In the genomic region with DNA sequence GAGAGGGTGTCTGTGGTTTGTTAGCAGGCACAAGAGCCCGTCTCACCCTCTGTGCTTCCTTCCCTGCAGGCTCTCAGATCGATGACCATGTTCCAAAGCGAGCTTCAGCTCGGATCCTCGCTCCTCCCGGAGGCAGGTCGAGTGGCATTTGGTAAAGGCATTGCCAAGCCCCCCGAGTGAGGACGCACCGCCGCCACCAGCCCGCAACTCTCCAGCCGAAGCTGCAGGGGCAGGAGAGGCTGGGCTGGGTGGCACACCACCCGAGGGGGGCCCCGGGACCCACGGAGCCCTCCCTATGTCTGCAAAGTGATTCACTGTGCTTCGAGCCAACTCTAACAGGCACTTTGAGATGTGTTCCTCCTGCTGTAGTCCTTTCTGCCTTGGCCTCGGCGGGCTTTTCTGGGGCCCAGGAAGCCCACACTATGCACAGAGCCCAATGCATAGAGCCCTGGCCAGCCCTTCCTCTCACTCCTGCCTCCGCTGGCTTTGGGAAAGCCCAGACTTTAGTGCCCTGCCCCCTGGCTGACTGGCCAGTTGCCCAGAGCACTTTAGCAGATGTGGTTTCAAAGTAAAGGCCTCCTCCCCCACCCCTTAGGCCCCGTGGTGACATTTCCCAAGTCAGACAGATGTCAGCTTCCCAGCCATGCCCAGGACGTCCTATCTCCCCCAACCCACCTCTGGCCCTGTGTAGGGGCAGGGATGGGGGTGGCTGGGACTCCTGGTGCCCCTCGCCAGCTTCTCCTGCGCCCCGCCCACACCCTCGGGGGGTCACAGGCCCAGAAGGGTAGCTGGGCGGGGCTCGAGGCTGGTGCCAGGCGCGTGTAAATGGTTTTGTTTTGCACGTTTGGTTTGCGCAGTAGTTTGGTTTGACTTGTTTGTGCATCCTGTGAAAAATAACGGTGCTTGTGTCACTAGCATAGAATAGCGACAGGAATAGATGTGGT, we compare ENCODE assay signal across 11 cellular contexts. TPM values are rescaled to one million over a fixed set of nuclear protein-coding genes. Genes with fewer than 3 reads are reported as not detected.
DNase-seq lines count a peak whose midpoint lies in the region; ATAC-seq and TF ChIP-seq lines count a peak whose summit lies in the region.
"Had no signal": no experiment of that assay in that cellular context is flagged by ENCODE, and none has a peak within 500 bp of the region (broad histone marks: within the 10 kb centered on the region; RNA-seq: fewer than 3 reads in every experiment).

No MANE protein-coding gene starts in this region.

- H3K4me3 ChIP-seq in dorsolateral prefrontal cortex: no peak overlapping the region
- H3K4me3 ChIP-seq in neural progenitor cell: no peak overlapping the region
- no peak overlapping the region for H3K4me3 ChIP-seq in A673 (ENCODE audit: low read depth, low read length, poor library complexity, severe bottlenecking)

- TF ChIP-seq CTCF in dorsolateral prefrontal cortex (IDR thresholded peaks at IDR 0.05 in 54 of 56, conservative IDR thresholded peaks at IDR 0.05 in 2 of 56; ENCODE audit: low read depth in 1 of 56, partially characterized antibody in 56 of 56): peak in 1 of 56 donors; percentile 3
- no peak for TF ChIP-seq CTCF in neural progenitor cell (IDR thresholded peaks at IDR 0.05)
- TF ChIP-seq CTCF in GM13977 (IDR thresholded peaks at IDR 0.05; ENCODE audit: extremely low read depth, insufficient read depth, missing control alignments): no peak
- no peak for TF ChIP-seq CTCF in A673 (conservative IDR thresholded peaks at IDR 0.05; ENCODE audit: low read depth, low read length)

- peaks cover 5% of the 10 kb centered on the region for H3K4me1 Mint-ChIP-seq in neural progenitor cell
- H3K4me1 Mint-ChIP-seq in activated CD4-positive, alpha-beta memory T cell treated with anti-CD3 and anti-CD28 coated beads for 36 hours (ENCODE audit: low read depth): peaks cover 2% of the 10 kb centered on the region

- peaks cover 4% of the 10 kb centered on the region for H3K27me3 Mint-ChIP-seq in neural progenitor cell (ENCODE audit: insufficient read depth, low read depth)
- peaks cover 20% of the 10 kb centered on the region for H3K27me3 Mint-ChIP-seq in activated CD4-positive, alpha-beta memory T cell treated with anti-CD3 and anti-CD28 coated beads for 36 hours

- H3K4me2 ChIP-seq in neural progenitor cell: no peak overlapping the region

- H3K27ac ChIP-seq in dorsolateral prefrontal cortex (peak overlapping the region in 44 of 59 donors; percentile 8 to 88 (median 70)), neural progenitor cell (peak overlapping the region; percentile 46), A673 (ENCODE audit: low read depth, low read length, poor library complexity, severe bottlenecking) (no peak overlapping the region)

- no peaks in the 10 kb centered on the region for H3K9me3 Mint-ChIP-seq in neural progenitor cell
- no peaks in the 10 kb centered on the region for H3K9me3 Mint-ChIP-seq in activated CD4-positive, alpha-beta memory T cell treated with anti-CD3 and anti-CD28 coated beads for 36 hours

- H3K79me2 ChIP-seq in neural progenitor cell (ENCODE audit: low read depth): no peaks in the 10 kb centered on the region

- ATAC-seq in HG02884 (IDR thresholded peaks at IDR 0.05; ENCODE audit: unreplicated experiment): no peak

- intact Hi-C loops in dorsolateral prefrontal cortex (cut with DNase I) (loop anchor here in 1 of 2 donors (10.0 kb wide), 1 partner anchor 182 kb away; the partner anchor contains the start of gene SLC35F6), A673 (cut with micrococcal nuclease; ENCODE audit: unreplicated experiment) (no loop called here)
- intact Hi-C loops in activated CD4-positive, alpha-beta memory T cell treated with anti-CD3 and anti-CD28 coated beads for 36 hours (cut with micrococcal nuclease): no loop called here

- POLR2A ChIA-PET in activated CD4-positive, alpha-beta memory T cell treated with anti-CD3 and anti-CD28 coated beads for 36 hours (lab: Charles Lee): no interaction called here
- POLR2A ChIA-PET in A673 (lab: Charles Lee; ENCODE audit: low non-redundant PET): no interaction called here

- in situ Hi-C loops in GM13977 (cut with MboI; ENCODE audit: low pct_unique_long_range_greater_than_20kb, low sequenced_read_pairs, unreplicated experiment): no loop called here

- H3K36me3 Mint-ChIP-seq in neural progenitor cell: peaks cover 38% of the 10 kb centered on the region
- H3K36me3 Mint-ChIP-seq in activated CD4-positive, alpha-beta memory T cell treated with anti-CD3 and anti-CD28 coated beads for 36 hours: no peaks in the 10 kb centered on the region

- H2AFZ ChIP-seq in neural progenitor cell (replicated peaks): no peak overlapping the region

- CTCF ChIA-PET in activated CD4-positive, alpha-beta memory T cell treated with anti-CD3 and anti-CD28 coated beads for 36 hours (lab: Charles Lee): no interaction called here
- CTCF ChIA-PET in A673 (lab: Charles Lee): interaction anchor here (0.6 kb wide), 1 partner anchor 134 kb away, joined by 6 read pairs; no protein-coding TSS in a partner anchor

- no TSS peak for BruUV-seq in A673 (replicated peaks; lab: Mats Ljungman, UMichigan)

- no peaks in the 10 kb centered on the region for H3K36me3 ChIP-seq in neural progenitor cell
- peaks cover 31% of the 10 kb centered on the region for H3K36me3 ChIP-seq in A673 (ENCODE audit: insufficient read depth, low read length, poor library complexity, severe bottlenecking)

- H3K4me3 Mint-ChIP-seq in neural progenitor cell: no peak overlapping the region
- H3K4me3 Mint-ChIP-seq in activated CD4-positive, alpha-beta memory T cell treated with anti-CD3 and anti-CD28 coated beads for 36 hours: no peak overlapping the region

- peaks cover 44% of the 10 kb centered on the region for H4K20me1 ChIP-seq in neural progenitor cell (ENCODE audit: low read depth)

- DNase-seq in DMS79 (lab: John Stamatoyannopoulos, UW) (peak; percentile 25), NCI-H524 treated with DMSO at 0.1 percent for 48 hours (lab: John Stamatoyannopoulos, UW) (peak; percentile 21), dorsolateral prefrontal cortex (no peak), neural progenitor cell (ENCODE audit: low spot score) (no peak), GM13977 (ENCODE audit: low spot score) (no peak), A673 (ENCODE audit: low spot score) (no peak)
- DNase-seq in activated CD4-positive, alpha-beta memory T cell treated with anti-CD3 and anti-CD28 coated beads for 36 hours: no peak
- DNase-seq: mesendoderm; stimulated activated CD4-positive, alpha-beta T cell treated with anti-CD3 and anti-CD28 coated beads, Interleukin-4, amount 100 ng/mL, for 4 hours had no signal

- H3F3A ChIP-seq in neural progenitor cell (ENCODE audit: low read depth): peaks cover 30% of the 10 kb centered on the region

- no peak overlapping the region for H3K9ac ChIP-seq in neural progenitor cell

- H3K4me1 ChIP-seq in neural progenitor cell (peaks cover 8% of the 10 kb centered on the region), A673 (ENCODE audit: insufficient read depth, low read length, poor library complexity, severe bottlenecking) (no peaks in the 10 kb centered on the region)

- H3K9me3 ChIP-seq in neural progenitor cell (ENCODE audit: low read depth) (no peaks in the 10 kb centered on the region), A673 (ENCODE audit: low read depth, low read length, poor library complexity, severe bottlenecking) (no peaks in the 10 kb centered on the region)

- no peaks in the 10 kb centered on the region for H3K27me3 ChIP-seq in dorsolateral prefrontal cortex
- H3K27me3 ChIP-seq in neural progenitor cell: no peaks in the 10 kb centered on the region
- no peaks in the 10 kb centered on the region for H3K27me3 ChIP-seq in A673 (replicated peaks; ENCODE audit: insufficient read depth, low read depth, low read length, poor library complexity)

- no peak overlapping the region for H3K27ac Mint-ChIP-seq in neural progenitor cell
- no peak overlapping the region for H3K27ac Mint-ChIP-seq in activated CD4-positive, alpha-beta memory T cell treated with anti-CD3 and anti-CD28 coated beads for 36 hours

RNA-seq across cellular contexts. Expression of gene MAPRE3, which starts 23.3 kb away (rescaled TPM):
- 100 to 1,000 TPM in 119 of 120 experiments, 10 to 100 TPM in 1; 97.4 to 247 (median 192) TPM for total RNA-seq in dorsolateral prefrontal cortex
- 3.1 and 6.2 TPM in 2 replicates for total RNA-seq in neural progenitor cell (ENCODE audit: low replicate concordance)
- total RNA-seq in activated CD4-positive, alpha-beta memory T cell treated with anti-CD3 and anti-CD28 coated beads for 36 hours: 1 to 10 TPM; 4.4 TPM
- 8.4 and 9.0 TPM in 2 replicates for total RNA-seq in A673 (2021)
- total RNA-seq: OCI-LY7 had no signal

Comparison
In these comparisons a context has a peak if more than half of its experiments do, and no peak if none do; other contexts are left out.
1. DNase-seq: peak in DMS79 (single experiment) and NCI-H524 treated with DMSO at 0.1 percent for 48 hours (single experiment); none in dorsolateral prefrontal cortex (0 of 10), neural progenitor cell (single experiment), activated CD4-positive, alpha-beta memory T cell treated with anti-CD3 and anti-CD28 coated beads for 36 hours (single experiment), GM13977 (single experiment) and A673 (single experiment).